19 cellular contexts compared by ENCODE assay signal in genomic region chr2:30155202-30155601, GRCh38. TPM values are rescaled to one million over a fixed set of nuclear protein-coding genes. Genes with fewer than 3 reads are reported as not detected.
DNase-seq lines count a peak whose midpoint lies in the region; ATAC-seq, FAIRE-seq and TF ChIP-seq lines count a peak whose summit lies in the region.
"Had no signal": no experiment of that assay in that cellular context is flagged by ENCODE, and none has a peak within 500 bp of the region (broad histone marks: within the 10 kb centered on the region; RNA-seq: fewer than 3 reads in every experiment).

No MANE protein-coding gene starts in this region.

- H3K4me1 Mint-ChIP-seq in activated CD4-positive, alpha-beta T cell treated with anti-CD3 and anti-CD28 coated beads for 36 hours, result peaks cover 60% of the 10 kb centered on the region
- peaks cover 32% of the 10 kb centered on the region for H3K4me1 Mint-ChIP-seq in activated T-helper 17 cell treated with anti-CD3 and anti-CD28 coated beads, Interleukin-2, amount 50 U/mL, for 72 hours
- H3K4me1 Mint-ChIP-seq in stimulated activated naive B cell treated with anti-CD40 and anti-IgM and Interleukin-4, amounts not matched to agents 10 μg/mL and 1 μg/mL and 100 μg/mL, for 72 hours, result peaks cover 52 to 93% of the 10 kb centered on the region in 2 donors
- peaks cover 33 to 42% of the 10 kb centered on the region in 2 donors for H3K4me1 Mint-ChIP-seq in effector memory CD8-positive, alpha-beta T cell (ENCODE audit: low read depth in 2 of 2)

- no peaks in the 10 kb centered on the region for H4K20me1 ChIP-seq in endothelial cell of umbilical vein (replicated peaks; ENCODE audit: control insufficient read depth, extremely low read depth, insufficient read depth, low read length)

- H3K4me3 ChIP-seq in endothelial cell of umbilical vein (replicated peaks in 1 of 3; ENCODE audit: insufficient read depth in 1 of 3, low read depth in 1 of 3, low read length in 3 of 3), result no peak overlapping the region
- H3K4me3 ChIP-seq in esophagus muscularis mucosa, result no peak overlapping the region
- H3K4me3 ChIP-seq: BLaER1, Peyer's patch had no signal

- POLR2A ChIA-PET in activated CD4-positive, alpha-beta T cell treated with anti-CD3 and anti-CD28 coated beads for 36 hours (lab: Charles Lee), result interaction anchor here (0.7 to 1.2 kb wide), 2 partner anchors 9 to 115 kb away, joined by 3 to 4 read pairs; partner anchors contain the start of gene YPEL5
- POLR2A ChIA-PET in endothelial cell of umbilical vein (lab: Charles Lee), result no interaction called here

- WGBS in esophagus muscularis mucosa, result 56% methylated on average over 2 of the region's 2 CpGs

- H3K36me3 ChIP-seq in endothelial cell of umbilical vein (ENCODE audit: control insufficient read depth in 2 of 2, extremely low read depth in 1 of 2, insufficient read depth in 2 of 2, low read length in 2 of 2) (peaks cover 0 to 24% of the 10 kb centered on the region in 2 experiments), esophagus muscularis mucosa (peaks cover 15 to 67% (median 39%) of the 10 kb centered on the region in 4 donors)

- H3K36me3 Mint-ChIP-seq in activated CD4-positive, alpha-beta T cell treated with anti-CD3 and anti-CD28 coated beads for 36 hours (ENCODE audit: low read depth), result peaks cover 28% of the 10 kb centered on the region
- H3K36me3 Mint-ChIP-seq in activated T-helper 17 cell treated with anti-CD3 and anti-CD28 coated beads, Interleukin-2, amount 50 U/mL, for 72 hours (ENCODE audit: low read depth), result peaks cover 91% of the 10 kb centered on the region
- H3K36me3 Mint-ChIP-seq in stimulated activated naive B cell treated with anti-CD40 and anti-IgM and Interleukin-4, amounts not matched to agents 10 μg/mL and 1 μg/mL and 100 μg/mL, for 72 hours, result peaks cover 62 to 73% of the 10 kb centered on the region in 2 donors
- peaks cover 100% of the 10 kb centered on the region for H3K36me3 Mint-ChIP-seq in effector memory CD8-positive, alpha-beta T cell (ENCODE audit: insufficient read depth)

- intact Hi-C loops in activated CD4-positive, alpha-beta T cell treated with anti-CD3 and anti-CD28 coated beads for 36 hours (cut with DNase I, micrococcal nuclease), result no loop called here
- intact Hi-C loops in endothelial cell of umbilical vein (cut with micrococcal nuclease) (no loop called here), esophagus muscularis mucosa (cut with DNase I) (no loop called here), Right ventricle myocardium superior (cut with DNase I) (no loop called here)

- TF ChIP-seq EP300 in esophagus muscularis mucosa (IDR thresholded peaks at IDR 0.05), result no peak

- CTCF ChIA-PET in activated CD4-positive, alpha-beta T cell treated with anti-CD3 and anti-CD28 coated beads for 36 hours (lab: Charles Lee), result interaction anchor here (0.9 to 3.6 kb wide), 5 partner anchors 9 to 561 kb away, joined by 3 to 32 read pairs (median 6); partner anchors contain the start of gene YPEL5
- CTCF ChIA-PET in endothelial cell of umbilical vein (lab: Charles Lee), result interaction anchor here (0.6 to 2.9 kb wide), 4 partner anchors 10 to 556 kb away, joined by 3 to 38 read pairs (median 6); no protein-coding TSS in a partner anchor

- H3K9me1 ChIP-seq in endothelial cell of umbilical vein (replicated peaks; ENCODE audit: control insufficient read depth, extremely low read depth, insufficient read depth, low read length), result no peaks in the 10 kb centered on the region

- no peak overlapping the region for H3K4me3 Mint-ChIP-seq in activated CD4-positive, alpha-beta T cell treated with anti-CD3 and anti-CD28 coated beads for 36 hours
- no peak overlapping the region for H3K4me3 Mint-ChIP-seq in activated T-helper 17 cell treated with anti-CD3 and anti-CD28 coated beads, Interleukin-2, amount 50 U/mL, for 72 hours
- H3K4me3 Mint-ChIP-seq in stimulated activated naive B cell treated with anti-CD40 and anti-IgM and Interleukin-4, amounts not matched to agents 10 μg/mL and 1 μg/mL and 100 μg/mL, for 72 hours, result no peak overlapping the region
- no peak overlapping the region for H3K4me3 Mint-ChIP-seq in effector memory CD8-positive, alpha-beta T cell
- H3K4me3 Mint-ChIP-seq: CD8-positive, alpha-beta T cell had no signal

- no peak overlapping the region for H3K9ac ChIP-seq in endothelial cell of umbilical vein (replicated peaks; ENCODE audit: extremely low read depth, insufficient read depth, low read length)
- H3K9ac ChIP-seq: BLaER1 had no signal

- no peaks in the 10 kb centered on the region for H3K27me3 Mint-ChIP-seq in activated CD4-positive, alpha-beta T cell treated with anti-CD3 and anti-CD28 coated beads for 36 hours
- no peaks in the 10 kb centered on the region for H3K27me3 Mint-ChIP-seq in activated T-helper 17 cell treated with anti-CD3 and anti-CD28 coated beads, Interleukin-2, amount 50 U/mL, for 72 hours
- no peaks in the 10 kb centered on the region for H3K27me3 Mint-ChIP-seq in stimulated activated naive B cell treated with anti-CD40 and anti-IgM and Interleukin-4, amounts not matched to agents 10 μg/mL and 1 μg/mL and 100 μg/mL, for 72 hours
- no peaks in the 10 kb centered on the region for H3K27me3 Mint-ChIP-seq in effector memory CD8-positive, alpha-beta T cell

- no peak for DNase-seq in activated CD4-positive, alpha-beta T cell treated with anti-CD3 and anti-CD28 coated beads for 36 hours
- no peak for DNase-seq in activated CD4-positive, alpha-beta T cell treated with anti-CD3 and anti-CD28 coated beads for 4 hours
- peak; percentile 77 for DNase-seq in endothelial cell of umbilical vein (ENCODE audit: low read depth, low spot score)
- DNase-seq in stimulated activated naive B cell treated with anti-CD40 and anti-IgM and Interleukin-4, amounts not matched to agents 10 μg/mL and 1 μg/mL and 100 μg/mL, for 72 hours, result no peak
- DNase-seq in effector memory CD8-positive, alpha-beta T cell, result no peak
- DNase-seq in esophagus muscularis mucosa (ENCODE audit: extremely low spot score), result no peak
- DNase-seq in Right ventricle myocardium superior, result no peak
- DNase-seq: CD8-positive, alpha-beta T cell; DMS53; H7; KG1; NCI-H1105 treated with DMSO at 0.1 percent for 48 hours; NCI-H1694; Peyer's patch had no signal

- H3K27me3 ChIP-seq in endothelial cell of umbilical vein (ENCODE audit: control insufficient read depth in 2 of 2, insufficient read depth in 2 of 2, low read length in 2 of 2) (no peaks in the 10 kb centered on the region), esophagus muscularis mucosa (no peaks in the 10 kb centered on the region)
- H3K27me3 ChIP-seq: BLaER1, Peyer's patch had no signal

- no peaks in the 10 kb centered on the region for H3K79me2 ChIP-seq in endothelial cell of umbilical vein (ENCODE audit: control insufficient read depth, insufficient read depth, low read length)

- no peak for FAIRE-seq in endothelial cell of umbilical vein (lab: Jason Lieb, UNC)
- FAIRE-seq: A204.1, HepG2 had no signal

- peaks cover 11% of the 10 kb centered on the region for H3K4me1 ChIP-seq in endothelial cell of umbilical vein (ENCODE audit: control insufficient read depth, extremely low read depth, insufficient read depth, low read length)
- peaks cover 24 to 95% (median 90%) of the 10 kb centered on the region in 4 donors for H3K4me1 ChIP-seq in esophagus muscularis mucosa

- peak overlapping the region; percentile 25 for H3K4me2 ChIP-seq in endothelial cell of umbilical vein (ENCODE audit: insufficient read depth, low read length)
- H3K4me2 ChIP-seq: BLaER1 had no signal

- dilution Hi-C loops in endothelial cell of umbilical vein (cut with MboI; ENCODE audit: extremely low pct_ligation_motif_present, low sequenced_read_pairs), result no loop called here

- H3K27ac ChIP-seq in endothelial cell of umbilical vein (ENCODE audit: insufficient read depth, low read depth, low read length), result peak overlapping the region; percentile 43
- H3K27ac ChIP-seq in esophagus muscularis mucosa (replicated peaks in 1 of 4), result no peak overlapping the region
- H3K27ac ChIP-seq: BLaER1 had no signal

- no peak overlapping the region for H2AFZ ChIP-seq in endothelial cell of umbilical vein (ENCODE audit: low read depth, low read length)

- H3K27ac Mint-ChIP-seq in activated CD4-positive, alpha-beta T cell treated with anti-CD3 and anti-CD28 coated beads for 36 hours, result peak overlapping the region; percentile 2
- H3K27ac Mint-ChIP-seq in activated T-helper 17 cell treated with anti-CD3 and anti-CD28 coated beads, Interleukin-2, amount 50 U/mL, for 72 hours, result peak overlapping the region; percentile 72
- peak overlapping the region; percentile 62 for H3K27ac Mint-ChIP-seq in stimulated activated naive B cell treated with anti-CD40 and anti-IgM and Interleukin-4, amounts not matched to agents 10 μg/mL and 1 μg/mL and 100 μg/mL, for 72 hours
- H3K27ac Mint-ChIP-seq in effector memory CD8-positive, alpha-beta T cell, result peak overlapping the region in 1 of 2 donors; percentile 74
- H3K27ac Mint-ChIP-seq: CD8-positive, alpha-beta T cell had no signal

- H3K9me3 ChIP-seq in endothelial cell of umbilical vein (replicated peaks; ENCODE audit: control insufficient read depth, insufficient read depth, low read length) (no peaks in the 10 kb centered on the region), esophagus muscularis mucosa (no peaks in the 10 kb centered on the region)
- H3K9me3 ChIP-seq: BLaER1, Peyer's patch had no signal

- TF ChIP-seq POLR2A in endothelial cell of umbilical vein (IDR thresholded peaks at IDR 0.05; ENCODE audit: low read depth, low read length) (no peak), esophagus muscularis mucosa (IDR thresholded peaks at IDR 0.05; ENCODE audit: low read depth) (no peak)

- no peak for ATAC-seq in activated CD4-positive, alpha-beta T cell treated with anti-CD3 and anti-CD28 coated beads for 36 hours
- no peak for ATAC-seq in activated T-helper 17 cell treated with anti-CD3 and anti-CD28 coated beads, Interleukin-2, amount 50 U/mL, for 72 hours (replicated peaks)
- ATAC-seq in stimulated activated naive B cell treated with anti-CD40 and anti-IgM and Interleukin-4, amounts not matched to agents 10 μg/mL and 1 μg/mL and 100 μg/mL, for 72 hours (replicated peaks), result peak; percentile 24 to 56
- ATAC-seq in effector memory CD8-positive, alpha-beta T cell (replicated peaks), result no peak
- ATAC-seq in Right ventricle myocardium superior (ENCODE audit: poor library complexity), result no peak
- ATAC-seq: CD8-positive, alpha-beta T cell; Right ventricle myocardium inferior had no signal

- TF ChIP-seq CTCF in endothelial cell of umbilical vein (IDR thresholded peaks at IDR 0.05; ENCODE audit: extremely low read depth in 1 of 2, insufficient read depth in 1 of 2, low read depth in 1 of 2, low read length in 2 of 2), result no peak
- TF ChIP-seq CTCF in esophagus muscularis mucosa (IDR thresholded peaks at IDR 0.05), result no peak

- no TSS peak for BruUV-seq in endothelial cell of umbilical vein (replicated peaks; lab: Mats Ljungman, UMichigan)

- H3K9me3 Mint-ChIP-seq in activated CD4-positive, alpha-beta T cell treated with anti-CD3 and anti-CD28 coated beads for 36 hours (ENCODE audit: low read depth), result no peaks in the 10 kb centered on the region
- H3K9me3 Mint-ChIP-seq in activated T-helper 17 cell treated with anti-CD3 and anti-CD28 coated beads, Interleukin-2, amount 50 U/mL, for 72 hours, result no peaks in the 10 kb centered on the region
- peaks cover 0 to 2% of the 10 kb centered on the region in 2 donors for H3K9me3 Mint-ChIP-seq in stimulated activated naive B cell treated with anti-CD40 and anti-IgM and Interleukin-4, amounts not matched to agents 10 μg/mL and 1 μg/mL and 100 μg/mL, for 72 hours
- no peaks in the 10 kb centered on the region for H3K9me3 Mint-ChIP-seq in effector memory CD8-positive, alpha-beta T cell
- H3K9me3 Mint-ChIP-seq: CD8-positive, alpha-beta T cell had no signal

RNA-seq across cellular contexts. Expression of gene YPEL5, which starts 8.4 kb away (rescaled TPM):
- total RNA-seq in activated CD4-positive, alpha-beta T cell treated with anti-CD3 and anti-CD28 coated beads for 36 hours, result 10 to 100 TPM; 27.2 to 35.8 TPM
- 10 to 100 TPM; 27.1 to 55.3 TPM for total RNA-seq in activated T-helper 17 cell treated with anti-CD3 and anti-CD28 coated beads, Interleukin-2, amount 50 U/mL, for 72 hours
- total RNA-seq in endothelial cell of umbilical vein, result 59.3 and 62.0 TPM in 2 replicates
- 49.5 and 51.8 TPM in 2 replicates for polyA plus RNA-seq in endothelial cell of umbilical vein
- 54.0 and 67.5 TPM in 2 replicates for polyA plus RNA-seq in endothelial cell of umbilical vein (2011; cell fraction: cytosol; rRNA removed)
- polyA plus RNA-seq in endothelial cell of umbilical vein (2011; cell fraction: nucleus; rRNA removed), result 68.2 and 80.6 TPM in 2 replicates
- polyA plus RNA-seq in endothelial cell of umbilical vein (2012), result 75.4 and 100 TPM in 2 replicates
- 78.6 and 96.8 TPM in 2 replicates for polyA minus RNA-seq in endothelial cell of umbilical vein
- polyA minus RNA-seq in endothelial cell of umbilical vein (2011; cell fraction: cytosol; rRNA and poly(A)+ RNA removed), result 7.8 TPM
- 75.8 and 85.7 TPM in 2 replicates for polyA minus RNA-seq in endothelial cell of umbilical vein (2011; cell fraction: nucleus; rRNA and poly(A)+ RNA removed)
- total RNA-seq in esophagus muscularis mucosa, result 100 to 1,000 TPM in 3 of 4 donors, 10 to 100 TPM in 1; 96.0 to 148 (median 109) TPM
- total RNA-seq in Right ventricle myocardium superior, result 61.9 TPM

Comparison
In these comparisons a context has a peak if more than half of its experiments do, and no peak if none do; other contexts are left out.
1. ATAC-seq: peak in stimulated activated naive B cell treated with anti-CD40 and anti-IgM and Interleukin-4, amounts not matched to agents 10 μg/mL and 1 μg/mL and 100 μg/mL, for 72 hours (2 of 2); none in activated CD4-positive, alpha-beta T cell treated with anti-CD3 and anti-CD28 coated beads for 36 hours (single experiment), activated T-helper 17 cell treated with anti-CD3 and anti-CD28 coated beads, Interleukin-2, amount 50 U/mL, for 72 hours (single experiment), effector memory CD8-positive, alpha-beta T cell (single experiment) and Right ventricle myocardium superior (single experiment).